ENCODE assay signal across 18 cellular contexts in genomic region chr2:75555701-75556100, GRCh38. TPM values are rescaled to one million over a fixed set of nuclear protein-coding genes. Genes with fewer than 3 reads are reported as not detected.
A peak's percentile ranks its signal among the peaks of the same experiment; 100 is the strongest.
DNase-seq lines count a peak whose midpoint lies in the region; ATAC-seq and TF ChIP-seq lines count a peak whose summit lies in the region.
"Had no signal": no experiment of that assay in that cellular context is flagged by ENCODE, and none has a peak within 500 bp of the region (broad histone marks: within the 10 kb centered on the region; RNA-seq: fewer than 3 reads in every experiment).

No MANE protein-coding gene starts in this region.

- 93% methylated on average over 4 of the region's 4 CpGs for WGBS in SK-N-SH (ENCODE audit: low lambda C conversion rate)

- H4K20me1 ChIP-seq in SK-N-SH (ENCODE audit: insufficient read depth) (peaks cover 87% of the 10 kb centered on the region), osteoblast (ENCODE audit: insufficient read depth, low read length) (peaks cover 72% of the 10 kb centered on the region)
- H4K20me1 ChIP-seq: BLaER1 had no signal

- CTCF ChIA-PET in SK-N-SH (lab: Yijun Ruan, JAX) (interaction anchor here (0.6 to 1.4 kb wide), 6 partner anchors 10 to 95 kb away, joined by 3 to 5 read pairs (median 4); no protein-coding TSS in a partner anchor), HEK293T (lab: Yijun Ruan, JAX) (no interaction called here)

- 0 out of 4 replicates have a peak overlapping the region, but pooled peaks of 1 of the 2 experiments have one; percentile 28 for H3K4me3 ChIP-seq in SK-N-SH (ENCODE audit: low read depth in 2 of 2, low read length in 1 of 2)
- H3K4me3 ChIP-seq in osteoblast (ENCODE audit: insufficient read depth, low read length): no peak overlapping the region
- H3K4me3 ChIP-seq: BLaER1, HAP-1 had no signal

- no peaks in the 10 kb centered on the region for H3K9me2 ChIP-seq in SK-N-SH

- no peak for TF ChIP-seq EP300 in SK-N-SH (IDR thresholded peaks at IDR 0.05; ENCODE audit: borderline replicate concordance in 1 of 2, low read depth in 1 of 2, low read length in 1 of 2)

- TF ChIP-seq CTCF in SK-N-SH (IDR thresholded peaks at IDR 0.05): no peak
- no peak for TF ChIP-seq CTCF in osteoblast (IDR thresholded peaks at IDR 0.05; ENCODE audit: extremely low read depth, low read depth, low read length)

- H3K9ac ChIP-seq in SK-N-SH: no peak overlapping the region
- H3K9ac ChIP-seq: BLaER1 had no signal

- no peaks in the 10 kb centered on the region for H3F3A ChIP-seq in SK-N-SH (replicated peaks; ENCODE audit: insufficient read depth)

- H2AFZ ChIP-seq in SK-N-SH (ENCODE audit: low read depth) (no peak overlapping the region), osteoblast (ENCODE audit: low read length) (no peak overlapping the region)

- POLR2A ChIA-PET in SK-N-SH (lab: Yijun Ruan, JAX): interaction anchor here (0.7 kb wide), 1 partner anchor 670 kb away, joined by 6 read pairs; no protein-coding TSS in a partner anchor
- POLR2A ChIA-PET in HEK293T (lab: Yijun Ruan, JAX): no interaction called here

- no peak overlapping the region for H3K27ac ChIP-seq in SK-N-SH (ENCODE audit: low read depth in 2 of 2, low read length in 1 of 2)
- H3K27ac ChIP-seq in osteoblast (ENCODE audit: low read depth, low read length): peak overlapping the region; percentile 56
- H3K27ac ChIP-seq: BLaER1, HL-60 had no signal

- H3K9me3 ChIP-seq in SK-N-SH (no peaks in the 10 kb centered on the region), osteoblast (ENCODE audit: low read depth, low read length) (no peaks in the 10 kb centered on the region)
- H3K9me3 ChIP-seq: BLaER1, HAP-1 had no signal

- H3K4me2 ChIP-seq in SK-N-SH (peak overlapping the region; percentile 88), osteoblast (ENCODE audit: insufficient read depth, low read length) (no peak overlapping the region)
- H3K4me2 ChIP-seq: BLaER1 had no signal

- H3K36me3 ChIP-seq in SK-N-SH (replicated peaks in 1 of 2; ENCODE audit: control insufficient read depth in 1 of 2, insufficient read depth in 2 of 2, low read length in 1 of 2) (peaks cover 31 to 33% of the 10 kb centered on the region in 2 experiments), osteoblast (ENCODE audit: insufficient read depth, low read length) (peaks cover 40% of the 10 kb centered on the region)
- H3K36me3 ChIP-seq: BLaER1, HAP-1 had no signal

- ATAC-seq in SK-N-SH treated with all-trans-retinoic acid at 6 μM for 48 hours (no peak), GM21737 (IDR thresholded peaks at IDR 0.05; ENCODE audit: unreplicated experiment) (no peak)

- H3K79me2 ChIP-seq in SK-N-SH (ENCODE audit: insufficient read depth): peaks cover 100% of the 10 kb centered on the region
- H3K79me2 ChIP-seq in osteoblast (ENCODE audit: insufficient read depth, low read length): peaks cover 99% of the 10 kb centered on the region

- H3K27me3 ChIP-seq in SK-N-SH (ENCODE audit: insufficient read depth): no peaks in the 10 kb centered on the region
- no peaks in the 10 kb centered on the region for H3K27me3 ChIP-seq in osteoblast (ENCODE audit: insufficient read depth, low read length)

- TF ChIP-seq RAD21 in SK-N-SH (IDR thresholded peaks at IDR 0.05; ENCODE audit: low read length): no peak

- DNase-seq in SK-N-SH: no peak
- DNase-seq in NCI-H146 treated with DMSO at 0.1 percent for 48 hours (lab: John Stamatoyannopoulos, UW; ENCODE audit: unreplicated experiment): peak; percentile 9
- DNase-seq in left kidney (ENCODE audit: low read depth, low spot score): peak; percentile 19
- no peak for DNase-seq in osteoblast (ENCODE audit: insufficient read length, low spot score, missing footprints)
- DNase-seq in COLO829 (ENCODE audit: low spot score): no peak
- DNase-seq in HEK293T (ENCODE audit: extremely low spot score): no peak
- DNase-seq: 8988T; AML-193; CD8-positive, alpha-beta memory T cell; DMS79; EL; GDM1 had no signal

- peaks cover 4 to 6% of the 10 kb centered on the region in 2 experiments; a peak in 3 of 4 replicates for H3K4me1 ChIP-seq in SK-N-SH (ENCODE audit: control insufficient read depth in 1 of 2, insufficient read depth in 2 of 2, low read depth in 1 of 2, low read length in 1 of 2)
- H3K4me1 ChIP-seq in osteoblast (ENCODE audit: insufficient read depth, low read length): peaks cover 42% of the 10 kb centered on the region
- H3K4me1 ChIP-seq: BLaER1, HAP-1 had no signal

TF ChIP-seq in SK-N-SH, 30 proteins besides CTCF, POLR2A, EP300 and RAD21:
- TF ChIP-seq ZBTB33 (IDR thresholded peaks at IDR 0.05; ENCODE audit: borderline replicate concordance, low read depth) (no peak), MEF2A (IDR thresholded peaks at IDR 0.05; ENCODE audit: borderline replicate concordance, low read depth) (no peak), SMC3 (IDR thresholded peaks at IDR 0.05; ENCODE audit: low read depth, low read length) (no peak)

TF ChIP-seq in SK-N-SH treated with all-trans-retinoic acid at 6 μM for 48 hours, 23 proteins besides CTCF, POLR2A, EP300 and RAD21 (continues in another document):
- TF ChIP-seq ZNF8 (CRISPR knock-in tag; IDR thresholded peaks at IDR 0.05): no peak
- TF ChIP-seq GLIS3 (CRISPR knock-in tag; IDR thresholded peaks at IDR 0.05): no peak
- TF ChIP-seq, protein P1, sequence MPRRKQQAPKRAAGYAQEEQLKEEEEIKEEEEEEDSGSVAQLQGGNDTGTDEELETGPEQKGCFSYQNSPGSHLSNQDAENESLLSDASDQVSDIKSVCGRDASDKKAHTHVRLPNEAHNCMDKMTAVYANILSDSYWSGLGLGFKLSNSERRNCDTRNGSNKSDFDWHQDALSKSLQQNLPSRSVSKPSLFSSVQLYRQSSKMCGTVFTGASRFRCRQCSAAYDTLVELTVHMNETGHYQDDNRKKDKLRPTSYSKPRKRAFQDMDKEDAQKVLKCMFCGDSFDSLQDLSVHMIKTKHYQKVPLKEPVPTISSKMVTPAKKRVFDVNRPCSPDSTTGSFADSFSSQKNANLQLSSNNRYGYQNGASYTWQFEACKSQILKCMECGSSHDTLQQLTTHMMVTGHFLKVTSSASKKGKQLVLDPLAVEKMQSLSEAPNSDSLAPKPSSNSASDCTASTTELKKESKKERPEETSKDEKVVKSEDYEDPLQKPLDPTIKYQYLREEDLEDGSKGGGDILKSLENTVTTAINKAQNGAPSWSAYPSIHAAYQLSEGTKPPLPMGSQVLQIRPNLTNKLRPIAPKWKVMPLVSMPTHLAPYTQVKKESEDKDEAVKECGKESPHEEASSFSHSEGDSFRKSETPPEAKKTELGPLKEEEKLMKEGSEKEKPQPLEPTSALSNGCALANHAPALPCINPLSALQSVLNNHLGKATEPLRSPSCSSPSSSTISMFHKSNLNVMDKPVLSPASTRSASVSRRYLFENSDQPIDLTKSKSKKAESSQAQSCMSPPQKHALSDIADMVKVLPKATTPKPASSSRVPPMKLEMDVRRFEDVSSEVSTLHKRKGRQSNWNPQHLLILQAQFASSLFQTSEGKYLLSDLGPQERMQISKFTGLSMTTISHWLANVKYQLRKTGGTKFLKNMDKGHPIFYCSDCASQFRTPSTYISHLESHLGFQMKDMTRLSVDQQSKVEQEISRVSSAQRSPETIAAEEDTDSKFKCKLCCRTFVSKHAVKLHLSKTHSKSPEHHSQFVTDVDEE (CRISPR knock-in tag; IDR thresholded peaks at IDR 0.05): no peak
- no peak for TF ChIP-seq SNAI2 (CRISPR knock-in tag; IDR thresholded peaks at IDR 0.05)
- no peak for TF ChIP-seq PPARA (CRISPR knock-in tag; IDR thresholded peaks at IDR 0.05; ENCODE audit: borderline replicate concordance)
- TF ChIP-seq BACH2 (CRISPR knock-in tag; IDR thresholded peaks at IDR 0.05; ENCODE audit: borderline replicate concordance): no peak

TF ChIP-seq in HEK293T, 16 proteins besides CTCF, POLR2A, EP300 and RAD21:
- TF ChIP-seq TARDBP (IDR thresholded peaks at IDR 0.05) (no peak), LEF1 (IDR thresholded peaks at IDR 0.05; ENCODE audit: borderline replicate concordance) (no peak), L3MBTL2 (conservative IDR thresholded peaks at IDR 0.05) (no peak), ZNF384 (IDR thresholded peaks at IDR 0.05) (no peak), CTBP1 (IDR thresholded peaks at IDR 0.05; ENCODE audit: borderline replicate concordance) (no peak), SP1 (IDR thresholded peaks at IDR 0.05) (no peak), NFRKB (IDR thresholded peaks at IDR 0.05) (no peak), ARNT (IDR thresholded peaks at IDR 0.05) (no peak), ELF4 (IDR thresholded peaks at IDR 0.05) (no peak), FOXM1 (IDR thresholded peaks at IDR 0.05; ENCODE audit: borderline replicate concordance) (no peak), FOXA1 (IDR thresholded peaks at IDR 0.05) (no peak), FOXK2 (IDR thresholded peaks at IDR 0.05) (no peak), HDGF (IDR thresholded peaks at IDR 0.05; ENCODE audit: borderline replicate concordance) (no peak), SUZ12 (IDR thresholded peaks at IDR 0.05) (no peak), BHLHE40 (IDR thresholded peaks at IDR 0.05; ENCODE audit: borderline replicate concordance) (no peak)
- TF ChIP-seq, protein P2, sequence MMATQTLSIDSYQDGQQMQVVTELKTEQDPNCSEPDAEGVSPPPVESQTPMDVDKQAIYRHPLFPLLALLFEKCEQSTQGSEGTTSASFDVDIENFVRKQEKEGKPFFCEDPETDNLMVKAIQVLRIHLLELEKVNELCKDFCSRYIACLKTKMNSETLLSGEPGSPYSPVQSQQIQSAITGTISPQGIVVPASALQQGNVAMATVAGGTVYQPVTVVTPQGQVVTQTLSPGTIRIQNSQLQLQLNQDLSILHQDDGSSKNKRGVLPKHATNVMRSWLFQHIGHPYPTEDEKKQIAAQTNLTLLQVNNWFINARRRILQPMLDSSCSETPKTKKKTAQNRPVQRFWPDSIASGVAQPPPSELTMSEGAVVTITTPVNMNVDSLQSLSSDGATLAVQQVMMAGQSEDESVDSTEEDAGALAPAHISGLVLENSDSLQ (IDR thresholded peaks at IDR 0.05): no peak

RNA-seq across cellular contexts. Expression of gene EVA1A, which starts 5.0 kb away (rescaled TPM):
- 79.0 and 93.0 TPM in 2 replicates for polyA plus RNA-seq in SK-N-SH (2012; rRNA removed)
- polyA plus RNA-seq in SK-N-SH (2012; cell fraction: cytosol; rRNA removed): 54.3 and 67.8 TPM in 2 replicates
- polyA plus RNA-seq in SK-N-SH (2012; cell fraction: nucleus; rRNA removed): 76.0 and 133 TPM in 2 replicates
- 70.9 and 74.8 TPM in 2 replicates for total RNA-seq in osteoblast
- total RNA-seq: CD8-positive, alpha-beta memory T cell had no signal
- polyA plus RNA-seq: CD8-positive, alpha-beta memory T cell; IgD-negative memory B cell had no signal

Comparison
In these comparisons a context has a peak if more than half of its experiments do, and no peak if none do; other contexts are left out.
1. DNase-seq: peak in NCI-H146 treated with DMSO at 0.1 percent for 48 hours (single experiment) and left kidney (single experiment); none in SK-N-SH (single experiment), osteoblast (single experiment), COLO829 (single experiment) and HEK293T (single experiment).